28 cellular contexts compared by ENCODE assay signal in genomic region chr20:367486-367887, GRCh38. TPM values are rescaled to one million over a fixed set of nuclear protein-coding genes. Genes with fewer than 3 reads are reported as not detected.
DNase-seq lines count a peak whose midpoint lies in the region; ATAC-seq and TF ChIP-seq lines count a peak whose summit lies in the region.
"Had no signal": no experiment of that assay in that cellular context is flagged by ENCODE, and none has a peak within 500 bp of the region (broad histone marks: within the 10 kb centered on the region; RNA-seq: fewer than 3 reads in every experiment).

No MANE protein-coding gene starts in this region.

- peaks cover 19% of the 10 kb centered on the region for H3K4me1 Mint-ChIP-seq in WTC11

- H3K9me3 ChIP-seq in IMR-90 (ENCODE audit: control insufficient read depth, insufficient read depth, low read length), result no peaks in the 10 kb centered on the region
- no peaks in the 10 kb centered on the region for H3K9me3 ChIP-seq in neutrophil
- H3K9me3 ChIP-seq: adrenal gland, esophagus squamous epithelium, heart left ventricle, SJCRH30, upper lobe of right lung had no signal

- no peak overlapping the region for H2AK5ac ChIP-seq in IMR-90 (ENCODE audit: low read depth, low read length)

- H3K27me3 ChIP-seq in IMR-90 (ENCODE audit: control insufficient read depth, insufficient read depth, low read length) (no peaks in the 10 kb centered on the region), neutrophil (no peaks in the 10 kb centered on the region)
- H3K27me3 ChIP-seq: adrenal gland, esophagus squamous epithelium, heart left ventricle, SJCRH30, upper lobe of right lung had no signal

- TF ChIP-seq RAD21 in IMR-90 (IDR thresholded peaks at IDR 0.05; ENCODE audit: low read length), result no peak

- WGBS in IMR-90 (ENCODE audit: extremely low coverage in 2 of 2, insufficient read length in 1 of 2), 2 experiments, result 93% methylated on average over 2 of the region's 8 CpGs; no CpG with 5 or more reads in 1 of the 2 experiments

- peaks cover 0 to 4% of the 10 kb centered on the region in 2 experiments; a peak in 1 of 4 replicates for H3K79me1 ChIP-seq in IMR-90 (ENCODE audit: low read depth in 1 of 2, low read length in 2 of 2)

- peak overlapping the region; percentile 97 for H3K27ac ChIP-seq in C4-2B
- H3K27ac ChIP-seq in IMR-90 (ENCODE audit: insufficient read depth, low read length), result no peak overlapping the region
- H3K27ac ChIP-seq in neutrophil, result peak overlapping the region; percentile 70
- H3K27ac ChIP-seq: adrenal gland, heart left ventricle, KMS-11, SJCRH30, upper lobe of right lung, WERI-Rb-1 had no signal

- no peak overlapping the region for H4K8ac ChIP-seq in IMR-90 (ENCODE audit: low read depth in 2 of 2, low read length in 2 of 2)

- no peak overlapping the region for H3K9ac ChIP-seq in IMR-90 (ENCODE audit: low read depth, low read length)
- H3K9ac ChIP-seq: KMS-11 had no signal

- H4K91ac ChIP-seq in IMR-90 (ENCODE audit: insufficient read depth, low read depth, low read length), result no peak overlapping the region

- no peak overlapping the region for H3K4me2 ChIP-seq in IMR-90 (ENCODE audit: low read depth, low read length)
- H3K4me2 ChIP-seq: KMS-11 had no signal

- in situ Hi-C loops in IMR-90 (cut with MboI; ENCODE audit: low sequenced_read_pairs), result no loop called here

- no peak overlapping the region for H2BK20ac ChIP-seq in IMR-90 (ENCODE audit: low read depth, low read length)

- H3K27me3 Mint-ChIP-seq in WTC11 (ENCODE audit: low read depth), result peaks cover 8% of the 10 kb centered on the region; the same call in 1 of the 2 replicates
- H3K27me3 Mint-ChIP-seq: activated CD8-positive, alpha-beta memory T cell treated with anti-CD3 and anti-CD28 coated beads, Interleukin-2, amount 10 ng/mL, durations not matched to agents 7 days and 5 days had no signal

- no peak overlapping the region for H3K56ac ChIP-seq in IMR-90 (ENCODE audit: extremely low read depth, insufficient read depth, low read length)

- no peaks in the 10 kb centered on the region for H3K9me3 Mint-ChIP-seq in WTC11
- H3K9me3 Mint-ChIP-seq: activated T-cell treated with anti-CD3 and anti-CD28 coated beads, Interleukin-2, amount 50 U/mL, for 4 hours; naive B cell; stimulated activated naive B cell treated with anti-CD40 and anti-IgM and Interleukin-4, amounts not matched to agents 10 μg/mL and 1 μg/mL and 100 μg/mL, for 72 hours had no signal

- no peak for ATAC-seq in IMR-90 (ENCODE audit: low read depth)
- ATAC-seq in WTC11, result no peak
- ATAC-seq in left cardiac atrium, result no peak
- no peak for ATAC-seq in HG02798 (IDR thresholded peaks at IDR 0.05; ENCODE audit: poor library complexity, unreplicated experiment)
- ATAC-seq: activated CD8-positive, alpha-beta memory T cell treated with anti-CD3 and anti-CD28 coated beads, Interleukin-2, amount 10 ng/mL, durations not matched to agents 7 days and 5 days; activated T-cell treated with anti-CD3 and anti-CD28 coated beads, Interleukin-2, amount 50 U/mL, for 4 hours; heart left ventricle; stimulated activated naive B cell treated with anti-CD40 and anti-IgM and Interleukin-4, amounts not matched to agents 10 μg/mL and 1 μg/mL and 100 μg/mL, for 72 hours; upper lobe of right lung had no signal

- no peak overlapping the region for H2AK9ac ChIP-seq in IMR-90 (replicated peaks; ENCODE audit: low read depth, low read length, poor library complexity)

- BruUV-seq in IMR-90 (replicated peaks; lab: Mats Ljungman, UMichigan), result no TSS peak

- H3K23ac ChIP-seq in IMR-90 (ENCODE audit: low read depth, low read length), result no peak overlapping the region

- DNase-seq in IMR-90, result no peak
- DNase-seq in WTC11 (ENCODE audit: low spot score), result no peak
- no peak for DNase-seq in left cardiac atrium
- no peak for DNase-seq in activated gamma-delta T cell treated with Interleukin-2 at 50 U/mL for 16 hours
- DNase-seq: activated CD4-positive, alpha-beta T cell treated with anti-CD3 and anti-CD28 coated beads, Interleukin-2, amount 50 U/mL, for 4 hours; activated CD8-positive, alpha-beta memory T cell treated with anti-CD3 and anti-CD28 coated beads, Interleukin-2, amount 10 ng/mL, durations not matched to agents 7 days and 5 days; activated T-cell treated with anti-CD3 and anti-CD28 coated beads, Interleukin-2, amount 50 U/mL, for 4 hours; adrenal gland; esophagus squamous epithelium; foreskin melanocyte; heart left ventricle; MM.1S; naive B cell; NCI-H1105 treated with DMSO at 0.1 percent for 48 hours; NCI-H2029 treated with DMSO at 0.1 percent for 48 hours; NCI-H226; NCI-H748 treated with DMSO at 0.1 percent for 48 hours; SJCRH30; stimulated activated naive B cell treated with anti-CD40 and anti-IgM and Interleukin-4, amounts not matched to agents 10 μg/mL and 1 μg/mL and 100 μg/mL, for 72 hours; substantia nigra; SW 1271; T-helper 9 cell; upper lobe of right lung; WERI-Rb-1 had no signal

- no peak for TF ChIP-seq POLR2A in IMR-90 (IDR thresholded peaks at IDR 0.05; ENCODE audit: low read depth, low read length)

- H3K4me3 Mint-ChIP-seq in WTC11, result no peak overlapping the region
- H3K4me3 Mint-ChIP-seq: activated CD8-positive, alpha-beta memory T cell treated with anti-CD3 and anti-CD28 coated beads, Interleukin-2, amount 10 ng/mL, durations not matched to agents 7 days and 5 days; activated T-cell treated with anti-CD3 and anti-CD28 coated beads, Interleukin-2, amount 50 U/mL, for 4 hours; stimulated activated naive B cell treated with anti-CD40 and anti-IgM and Interleukin-4, amounts not matched to agents 10 μg/mL and 1 μg/mL and 100 μg/mL, for 72 hours had no signal

- H4K20me1 ChIP-seq in IMR-90 (ENCODE audit: insufficient read depth, low read length), result no peaks in the 10 kb centered on the region

- H3K4ac ChIP-seq in IMR-90 (ENCODE audit: low read depth, low read length), result peak overlapping the region; percentile 7; the same call in 1 of the 2 replicates

- no peak overlapping the region for H2BK5ac ChIP-seq in IMR-90 (ENCODE audit: low read depth, low read length, poor library complexity, severe bottlenecking)

- CTCF ChIA-PET in IMR-90 (lab: Yijun Ruan, JAX) (no interaction called here), WTC11 (lab: Charles Lee) (interaction anchor here (1.3 kb wide), 1 partner anchor 14 kb away, joined by 5 read pairs; no protein-coding TSS in a partner anchor)

- peaks cover 22% of the 10 kb centered on the region for H3K4me1 ChIP-seq in IMR-90 (ENCODE audit: control insufficient read depth, insufficient read depth, low read length)
- peaks cover 42 to 71% of the 10 kb centered on the region in 2 experiments for H3K4me1 ChIP-seq in neutrophil (ENCODE audit: control insufficient read depth in 1 of 2, insufficient read depth in 1 of 2, low read depth in 1 of 2, low read length in 1 of 2)
- H3K4me1 ChIP-seq: SJCRH30 had no signal

- H3K9me1 ChIP-seq in IMR-90 (ENCODE audit: insufficient read depth, low read length), result peaks cover 23% of the 10 kb centered on the region

- H3K4me3 ChIP-seq in IMR-90 (ENCODE audit: insufficient read depth, low read depth, low read length), result no peak overlapping the region
- no peak overlapping the region for H3K4me3 ChIP-seq in neutrophil (ENCODE audit: low read depth in 1 of 2, low read length in 1 of 2)
- H3K4me3 ChIP-seq: adrenal gland, esophagus squamous epithelium, heart left ventricle, SJCRH30, upper lobe of right lung had no signal

- intact Hi-C loops in IMR-90 (cut with micrococcal nuclease), result no loop called here
- intact Hi-C loops in left cardiac atrium (cut with DNase I), result no loop called here

- no peaks in the 10 kb centered on the region for H3K36me3 ChIP-seq in IMR-90 (ENCODE audit: control insufficient read depth, insufficient read depth, low read length)
- H3K36me3 ChIP-seq in neutrophil, result no peaks in the 10 kb centered on the region
- H3K36me3 ChIP-seq: adrenal gland, esophagus squamous epithelium, heart left ventricle, SJCRH30, upper lobe of right lung, WERI-Rb-1 had no signal

- TF ChIP-seq CTCF in C4-2B (conservative IDR thresholded peaks at IDR 0.05) (no peak), IMR-90 (conservative IDR thresholded peaks at IDR 0.05; ENCODE audit: low read depth, low read length) (no peak), WTC11 (IDR thresholded peaks at IDR 0.05) (no peak), neutrophil (IDR thresholded peaks at IDR 0.05) (no peak)

- no peak overlapping the region for H3K18ac ChIP-seq in IMR-90 (ENCODE audit: low read depth, low read length)

- no peak overlapping the region for H3K27ac Mint-ChIP-seq in WTC11
- H3K27ac Mint-ChIP-seq: activated CD8-positive, alpha-beta memory T cell treated with anti-CD3 and anti-CD28 coated beads, Interleukin-2, amount 10 ng/mL, durations not matched to agents 7 days and 5 days; stimulated activated naive B cell treated with anti-CD40 and anti-IgM and Interleukin-4, amounts not matched to agents 10 μg/mL and 1 μg/mL and 100 μg/mL, for 72 hours had no signal

- no peak overlapping the region for H2AFZ ChIP-seq in IMR-90 (replicated peaks; ENCODE audit: low read length, poor library complexity)

- no peaks in the 10 kb centered on the region for H3K36me3 Mint-ChIP-seq in WTC11
- H3K36me3 Mint-ChIP-seq: activated CD8-positive, alpha-beta memory T cell treated with anti-CD3 and anti-CD28 coated beads, Interleukin-2, amount 10 ng/mL, durations not matched to agents 7 days and 5 days; naive B cell; stimulated activated naive B cell treated with anti-CD40 and anti-IgM and Interleukin-4, amounts not matched to agents 10 μg/mL and 1 μg/mL and 100 μg/mL, for 72 hours had no signal

- no peak overlapping the region for H4K5ac ChIP-seq in IMR-90 (ENCODE audit: low read depth, low read length)

- H3K14ac ChIP-seq in IMR-90 (replicated peaks; ENCODE audit: low read depth, low read length), result no peak overlapping the region

- POLR2A ChIA-PET in IMR-90 (lab: Charles Lee; ENCODE audit: unreplicated experiment) (no interaction called here), WTC11 (lab: Charles Lee) (no interaction called here)

- no peak overlapping the region for H2BK15ac ChIP-seq in IMR-90 (ENCODE audit: low read depth, low read length)

- dilution Hi-C loops in IMR-90 (cut with HindIII; ENCODE audit: low sequenced_read_pairs, unreplicated experiment), result no loop called here

- no peak overlapping the region for H2BK120ac ChIP-seq in IMR-90 (ENCODE audit: low read depth, low read length)

RNA-seq across cellular contexts. Expression of gene TRIB3, which starts 13.1 kb away (rescaled TPM):
- total RNA-seq in IMR-90 (2012; rRNA removed), result 15.0 and 18.5 TPM in 2 replicates
- polyA plus RNA-seq in IMR-90 (2012; rRNA removed), result 23.2 and 23.4 TPM in 2 replicates
- polyA plus RNA-seq in IMR-90 (2012; cell fraction: cytosol; rRNA removed), result 15.9 and 35.9 TPM in 2 replicates
- polyA plus RNA-seq in IMR-90 (2012; cell fraction: nucleus; rRNA removed; ENCODE audit: low replicate concordance), result 13.3 and 22.2 TPM in 2 replicates
- 7.8 to 9.2 TPM (median 8.7 TPM) in 3 replicates for total RNA-seq in WTC11 (2021)
- 1 to 10 TPM; 1.4 to 3.4 TPM for total RNA-seq in left cardiac atrium

RNA-seq across cellular contexts. Expression of gene NRSN2, which starts 20.6 kb away (rescaled TPM):
- total RNA-seq in IMR-90 (2012; rRNA removed) (9.9 and 17.5 TPM in 2 replicates), WTC11 (2021) (23.0 to 23.7 TPM (median 23.3 TPM) in 3 replicates), left cardiac atrium (10 to 100 TPM; 20.6 to 34.9 TPM)
- polyA plus RNA-seq in IMR-90 (2012; rRNA removed), result 75.1 and 101 TPM in 2 replicates
- polyA plus RNA-seq in IMR-90 (2012; cell fraction: cytosol; rRNA removed), result 67.5 and 73.6 TPM in 2 replicates
- 35.0 and 62.6 TPM in 2 replicates for polyA plus RNA-seq in IMR-90 (2012; cell fraction: nucleus; rRNA removed; ENCODE audit: low replicate concordance)

RNA-seq across cellular contexts. Expression of gene RBCK1, which starts 40.6 kb away (rescaled TPM):
- total RNA-seq in IMR-90 (2012; rRNA removed) (29.2 and 29.9 TPM in 2 replicates), WTC11 (2021) (65.0 to 75.2 TPM (median 69.5 TPM) in 3 replicates), left cardiac atrium (10 to 100 TPM; 41.6 to 43.5 TPM)
- polyA plus RNA-seq in IMR-90 (2012; rRNA removed), result 84.2 and 89.4 TPM in 2 replicates
- 51.3 and 95.8 TPM in 2 replicates for polyA plus RNA-seq in IMR-90 (2012; cell fraction: cytosol; rRNA removed)
- 154 and 323 TPM in 2 replicates for polyA plus RNA-seq in IMR-90 (2012; cell fraction: nucleus; rRNA removed; ENCODE audit: low replicate concordance)

RNA-seq across cellular contexts. Expression of gene SOX12, which starts 42.1 kb away (rescaled TPM):
- total RNA-seq in IMR-90 (2012; rRNA removed), result 1.1 TPM in 2 replicates
- 6.2 and 6.4 TPM in 2 replicates for polyA plus RNA-seq in IMR-90 (2012; rRNA removed)
- 9.7 and 10.0 TPM in 2 replicates for polyA plus RNA-seq in IMR-90 (2012; cell fraction: cytosol; rRNA removed)
- 15.8 and 22.6 TPM in 2 replicates for polyA plus RNA-seq in IMR-90 (2012; cell fraction: nucleus; rRNA removed; ENCODE audit: low replicate concordance)
- 59.1 to 76.3 TPM (median 72.5 TPM) in 3 replicates for total RNA-seq in WTC11 (2021)
- total RNA-seq in left cardiac atrium, result 10 to 100 TPM in 1 of 2 donors, 1 to 10 TPM in 1; 8.1 to 11.6 TPM
